In genomic region chr17:50200447-50201225, GRCh38 we compare ENCODE assay signal across 1 cellular context.
A peak's percentile ranks its signal among the peaks of the same experiment; 100 is the strongest.
TF ChIP-seq lines count a peak whose summit lies in the region.

No MANE protein-coding gene starts in this region.

TF ChIP-seq in K562, 482 proteins besides CTCF, POLR2A, EP300 and RAD21 (continued from another document):
- TF ChIP-seq CTCFL (IDR thresholded peaks at IDR 0.05; ENCODE audit: borderline replicate concordance, insufficient read depth, low read depth, low read length, poor library complexity, severe bottlenecking), result peak; percentile 57
- TF ChIP-seq HMGXB4 (CRISPR knock-in tag; IDR thresholded peaks at IDR 0.05), result 0 out of 2 replicates have a peak, but pooled peaks have one; percentile 50
- TF ChIP-seq NBN (IDR thresholded peaks at IDR 0.05; ENCODE audit: low read depth), result 0 out of 2 replicates have a peak, but pooled peaks have one; percentile 38
- TF ChIP-seq PHB2 (IDR thresholded peaks at IDR 0.05; ENCODE audit: low read depth), result no peak
- TF ChIP-seq L3MBTL2 (IDR thresholded peaks at IDR 0.05), result peak; percentile 35
- TF ChIP-seq ESRRA (IDR thresholded peaks at IDR 0.05; ENCODE audit: borderline replicate concordance, low read depth), result peak; percentile 54; the same call in 1 of the 2 replicates
- peak; percentile 93 for TF ChIP-seq SMC3 (conservative IDR thresholded peaks at IDR 0.05; ENCODE audit: insufficient read depth, low read depth, low read length)
- TF ChIP-seq EWSR1 (IDR thresholded peaks at IDR 0.05; ENCODE audit: borderline replicate concordance, low read depth, partially characterized antibody), result no peak
- TF ChIP-seq NCOA6 (IDR thresholded peaks at IDR 0.05), result peak; percentile 57
- TF ChIP-seq MAZ (CRISPR knock-in tag; conservative IDR thresholded peaks at IDR 0.05 in 1 of 2, IDR thresholded peaks at IDR 0.05 in 1 of 2), result peak; percentile 88 to 91
- no peak for TF ChIP-seq NR4A1 (CRISPR knock-in tag; IDR thresholded peaks at IDR 0.05)
- no peak for TF ChIP-seq NR4A1 (tag; IDR thresholded peaks at IDR 0.05)
- peak; percentile 69 for TF ChIP-seq E2F1 (CRISPR knock-in tag; IDR thresholded peaks at IDR 0.05)
